ENCODE assay signal across 10 cellular contexts in genomic region chr4:128757712-128758111, GRCh38. TPM values are rescaled to one million over a fixed set of nuclear protein-coding genes. Genes with fewer than 3 reads are reported as not detected.
DNase-seq lines count a peak whose midpoint lies in the region; ATAC-seq and TF ChIP-seq lines count a peak whose summit lies in the region.
"Had no signal": no experiment of that assay in that cellular context is flagged by ENCODE, and none has a peak within 500 bp of the region (broad histone marks: within the 10 kb centered on the region; RNA-seq: fewer than 3 reads in every experiment).

No MANE protein-coding gene starts in this region.

- H3K36me3 ChIP-seq in IMR-90 (ENCODE audit: control insufficient read depth, insufficient read depth, low read length) (no peaks in the 10 kb centered on the region), gastrocnemius medialis (no peaks in the 10 kb centered on the region)
- H3K36me3 ChIP-seq: ovary had no signal

- CTCF ChIA-PET in IMR-90 (lab: Yijun Ruan, JAX): interaction anchor here (0.6 to 1.4 kb wide), 3 partner anchors 11 to 157 kb away, joined by 3 to 5 read pairs (median 3); no protein-coding TSS in a partner anchor
- CTCF ChIA-PET in CD4-positive, alpha-beta T cell (lab: Charles Lee): interaction anchor here (1.1 kb wide), 1 partner anchor 21 kb away, joined by 3 read pairs; no protein-coding TSS in a partner anchor

- no peak overlapping the region for H2BK120ac ChIP-seq in IMR-90 (ENCODE audit: low read depth, low read length)

- H4K8ac ChIP-seq in IMR-90 (ENCODE audit: low read depth in 2 of 2, low read length in 2 of 2): 0 out of 4 replicates have a peak overlapping the region, but pooled peaks of 1 of the 2 experiments have one; percentile 13

- H3K9me3 ChIP-seq in IMR-90 (ENCODE audit: control insufficient read depth, insufficient read depth, low read length) (no peaks in the 10 kb centered on the region), gastrocnemius medialis (no peaks in the 10 kb centered on the region)
- no peaks in the 10 kb centered on the region for H3K9me3 ChIP-seq in CD4-positive, alpha-beta T cell (ENCODE audit: control insufficient read depth, low read length)
- H3K9me3 ChIP-seq: ovary had no signal

- H3K27me3 ChIP-seq in IMR-90 (ENCODE audit: control insufficient read depth, insufficient read depth, low read length): no peaks in the 10 kb centered on the region
- H3K27me3 ChIP-seq in gastrocnemius medialis: no peaks in the 10 kb centered on the region
- no peaks in the 10 kb centered on the region for H3K27me3 ChIP-seq in CD4-positive, alpha-beta T cell (ENCODE audit: control insufficient read depth, insufficient read depth, low read length)
- H3K27me3 ChIP-seq: ovary had no signal

- no peak overlapping the region for H3K4me3 Mint-ChIP-seq in CD4-positive, alpha-beta T cell
- H3K4me3 Mint-ChIP-seq: dendritic cell treated with granulocyte-macrophage colony-stimulating factor and Interleukin-4, amounts not matched to agents 40 ng/mL and 50 ng/mL, for 4 days had no signal

- H2BK5ac ChIP-seq in IMR-90 (ENCODE audit: low read depth, low read length, poor library complexity, severe bottlenecking): no peak overlapping the region

- H3K14ac ChIP-seq in IMR-90 (replicated peaks; ENCODE audit: low read depth, low read length): no peak overlapping the region

- no peak overlapping the region for H2BK15ac ChIP-seq in IMR-90 (ENCODE audit: low read depth, low read length)

- no peak overlapping the region for H3K23ac ChIP-seq in IMR-90 (ENCODE audit: low read depth, low read length)

- no peak for TF ChIP-seq POLR2A in IMR-90 (IDR thresholded peaks at IDR 0.05; ENCODE audit: low read depth, low read length)
- peak; percentile 44 to 77 for TF ChIP-seq POLR2A in gastrocnemius medialis (IDR thresholded peaks at IDR 0.05)

- ATAC-seq in IMR-90 (ENCODE audit: low read depth) (peak; percentile 42), SK-N-SH treated with all-trans-retinoic acid at 6 μM for 48 hours (peak; percentile 64), left ventricle myocardium superior (peak; percentile 99), gastrocnemius medialis (peak; percentile 100), GM21723 (IDR thresholded peaks at IDR 0.05; ENCODE audit: unreplicated experiment) (no peak)
- no peak for ATAC-seq in CD4-positive, alpha-beta T cell (ENCODE audit: poor library complexity)

- no peaks in the 10 kb centered on the region for H3K36me3 Mint-ChIP-seq in CD4-positive, alpha-beta T cell (ENCODE audit: low read depth)

- H2BK20ac ChIP-seq in IMR-90 (ENCODE audit: low read depth, low read length): no peak overlapping the region

- H3K56ac ChIP-seq in IMR-90 (ENCODE audit: extremely low read depth, insufficient read depth, low read length): no peak overlapping the region

- H2AFZ ChIP-seq in IMR-90 (replicated peaks; ENCODE audit: low read length, poor library complexity): peak overlapping the region; percentile 59

- no peaks in the 10 kb centered on the region for H4K20me1 ChIP-seq in IMR-90 (ENCODE audit: insufficient read depth, low read length)

- H3K4me1 Mint-ChIP-seq in CD4-positive, alpha-beta T cell (ENCODE audit: low read depth): no peaks in the 10 kb centered on the region

- no peak overlapping the region for H3K27ac Mint-ChIP-seq in CD4-positive, alpha-beta T cell
- H3K27ac Mint-ChIP-seq: dendritic cell treated with granulocyte-macrophage colony-stimulating factor and Interleukin-4, amounts not matched to agents 40 ng/mL and 50 ng/mL, for 4 days had no signal

- H3K79me1 ChIP-seq in IMR-90 (ENCODE audit: low read depth in 1 of 2, low read length in 2 of 2): no peaks in the 10 kb centered on the region

- no peak overlapping the region for H3K9ac ChIP-seq in IMR-90 (ENCODE audit: low read depth, low read length)

- no peak for TF ChIP-seq RAD21 in IMR-90 (IDR thresholded peaks at IDR 0.05; ENCODE audit: low read length)

- BruUV-seq in IMR-90 (replicated peaks; lab: Mats Ljungman, UMichigan): no TSS peak

- in situ Hi-C loops in IMR-90 (cut with MboI; ENCODE audit: low sequenced_read_pairs) (no loop called here), gastrocnemius medialis (cut with MboI; ENCODE audit: low sequenced_read_pairs in 4 of 4) (no loop called here)

- WGBS in IMR-90 (ENCODE audit: extremely low coverage in 2 of 2, insufficient read length in 1 of 2), 2 experiments: 0% methylated on average over 1 of the region's 3 CpGs; no CpG with 5 or more reads in 1 of the 2 experiments

- no peaks in the 10 kb centered on the region for H3K9me3 Mint-ChIP-seq in CD4-positive, alpha-beta T cell
- H3K9me3 Mint-ChIP-seq: dendritic cell treated with granulocyte-macrophage colony-stimulating factor and Interleukin-4, amounts not matched to agents 40 ng/mL and 50 ng/mL, for 4 days had no signal

- intact Hi-C loops in IMR-90 (cut with micrococcal nuclease) (no loop called here), left ventricle myocardium superior (cut with micrococcal nuclease) (no loop called here), gastrocnemius medialis (cut with DNase I; ENCODE audit: low total_unique reads) (loop anchor here (2.0 to 5.0 kb wide), 3 partner anchors 51 to 470 kb away; partner anchors contain the start of genes JADE1 and PGRMC2)
- intact Hi-C loops in CD4-positive, alpha-beta T cell (cut with DNase I, micrococcal nuclease): no loop called here

- H4K91ac ChIP-seq in IMR-90 (ENCODE audit: insufficient read depth, low read depth, low read length): no peak overlapping the region

- H3K4me3 ChIP-seq in IMR-90 (ENCODE audit: insufficient read depth, low read depth, low read length): no peak overlapping the region
- no peak overlapping the region for H3K4me3 ChIP-seq in gastrocnemius medialis
- H3K4me3 ChIP-seq: ovary had no signal

- dilution Hi-C loops in IMR-90 (cut with HindIII; ENCODE audit: low sequenced_read_pairs, unreplicated experiment): no loop called here

- H4K5ac ChIP-seq in IMR-90 (ENCODE audit: low read depth, low read length): no peak overlapping the region

- no peak overlapping the region for H3K27ac ChIP-seq in IMR-90 (ENCODE audit: insufficient read depth, low read length)
- H3K27ac ChIP-seq in gastrocnemius medialis: peak overlapping the region; percentile 78 to 86 (median 81)
- no peak overlapping the region for H3K27ac ChIP-seq in CD4-positive, alpha-beta T cell (ENCODE audit: low read depth, low read length)
- H3K27ac ChIP-seq: ovary had no signal

- POLR2A ChIA-PET in IMR-90 (lab: Charles Lee; ENCODE audit: unreplicated experiment): no interaction called here
- POLR2A ChIA-PET in CD4-positive, alpha-beta T cell (lab: Charles Lee): no interaction called here

- TF ChIP-seq CTCF in IMR-90 (conservative IDR thresholded peaks at IDR 0.05; ENCODE audit: low read depth, low read length) (no peak), gastrocnemius medialis (IDR thresholded peaks at IDR 0.05 in 4 of 5, conservative IDR thresholded peaks at IDR 0.05 in 1 of 5) (peak in 2 of 5 experiments; percentile 24 to 31)
- no peak for TF ChIP-seq CTCF in CD4-positive, alpha-beta T cell (IDR thresholded peaks at IDR 0.05)

- H3K9me1 ChIP-seq in IMR-90 (ENCODE audit: insufficient read depth, low read length): no peaks in the 10 kb centered on the region

- H3K27me3 Mint-ChIP-seq in CD4-positive, alpha-beta T cell: no peaks in the 10 kb centered on the region

- H2AK5ac ChIP-seq in IMR-90 (ENCODE audit: low read depth, low read length): no peak overlapping the region

- H3K4me1 ChIP-seq in IMR-90 (ENCODE audit: control insufficient read depth, insufficient read depth, low read length): peaks cover 2% of the 10 kb centered on the region
- peaks cover 11 to 20% of the 10 kb centered on the region in 2 donors for H3K4me1 ChIP-seq in gastrocnemius medialis

- no peak overlapping the region for H3K4ac ChIP-seq in IMR-90 (ENCODE audit: low read depth, low read length)

- DNase-seq in IMR-90: peak; percentile 23
- DNase-seq in left ventricle myocardium superior: peak; percentile 75
- peak; percentile 87 to 91 for DNase-seq in gastrocnemius medialis
- no peak for DNase-seq in CD4-positive, alpha-beta T cell
- DNase-seq in NCI-H1092 (lab: John Stamatoyannopoulos, UW): no peak
- no peak for DNase-seq in DMS79 (lab: John Stamatoyannopoulos, UW)
- DNase-seq: ovary had no signal

- no peak overlapping the region for H3K18ac ChIP-seq in IMR-90 (ENCODE audit: low read depth, low read length)

- H2AK9ac ChIP-seq in IMR-90 (replicated peaks; ENCODE audit: low read depth, low read length, poor library complexity): no peak overlapping the region

- H3K4me2 ChIP-seq in IMR-90 (ENCODE audit: low read depth, low read length): peak overlapping the region; percentile 20; the same call in 1 of the 2 replicates

TF ChIP-seq in IMR-90, 13 proteins besides CTCF, POLR2A, EP300 and RAD21:
- TF ChIP-seq USF2 (IDR thresholded peaks at IDR 0.05; ENCODE audit: low read depth, low read length) (0 out of 2 replicates have a peak, but pooled peaks have one; percentile 20), FOS (IDR thresholded peaks at IDR 0.05; ENCODE audit: low read depth, low read length) (no peak)

TF ChIP-seq in SK-N-SH treated with all-trans-retinoic acid at 6 μM for 48 hours, 23 proteins besides CTCF, POLR2A, EP300 and RAD21 (continues in another document):
- TF ChIP-seq ZNF70 (CRISPR knock-in tag; IDR thresholded peaks at IDR 0.05) (no peak), ZFP3 (CRISPR knock-in tag; IDR thresholded peaks at IDR 0.05) (no peak), OSR1 (CRISPR knock-in tag; IDR thresholded peaks at IDR 0.05) (no peak), GLIS3 (CRISPR knock-in tag; IDR thresholded peaks at IDR 0.05) (no peak)
- TF ChIP-seq, protein P1, sequence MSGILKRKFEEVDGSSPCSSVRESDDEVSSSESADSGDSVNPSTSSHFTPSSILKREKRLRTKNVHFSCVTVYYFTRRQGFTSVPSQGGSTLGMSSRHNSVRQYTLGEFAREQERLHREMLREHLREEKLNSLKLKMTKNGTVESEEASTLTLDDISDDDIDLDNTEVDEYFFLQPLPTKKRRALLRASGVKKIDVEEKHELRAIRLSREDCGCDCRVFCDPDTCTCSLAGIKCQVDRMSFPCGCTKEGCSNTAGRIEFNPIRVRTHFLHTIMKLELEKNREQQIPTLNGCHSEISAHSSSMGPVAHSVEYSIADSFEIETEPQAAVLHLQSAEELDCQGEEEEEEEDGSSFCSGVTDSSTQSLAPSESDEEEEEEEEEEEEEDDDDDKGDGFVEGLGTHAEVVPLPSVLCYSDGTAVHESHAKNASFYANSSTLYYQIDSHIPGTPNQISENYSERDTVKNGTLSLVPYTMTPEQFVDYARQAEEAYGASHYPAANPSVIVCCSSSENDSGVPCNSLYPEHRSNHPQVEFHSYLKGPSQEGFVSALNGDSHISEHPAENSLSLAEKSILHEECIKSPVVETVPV (CRISPR knock-in tag; IDR thresholded peaks at IDR 0.05): no peak

RNA-seq across cellular contexts. Expression of gene JADE1, which starts 51.8 kb away (rescaled TPM):
- total RNA-seq in IMR-90 (2012; rRNA removed) (32.6 and 32.8 TPM in 2 replicates), left ventricle myocardium superior (24.4 TPM), gastrocnemius medialis (10 to 100 TPM; 14.2 to 21.1 (median 14.9) TPM)
- 12.0 and 13.8 TPM in 2 replicates for polyA plus RNA-seq in IMR-90 (2012; rRNA removed)
- 8.9 and 11.1 TPM in 2 replicates for polyA plus RNA-seq in IMR-90 (2012; cell fraction: cytosol; rRNA removed)
- 15.7 and 33.1 TPM in 2 replicates for polyA plus RNA-seq in IMR-90 (2012; cell fraction: nucleus; rRNA removed; ENCODE audit: low replicate concordance)
- 10 to 100 TPM; 57.1 to 58.4 TPM for total RNA-seq in CD4-positive, alpha-beta T cell

Comparison
In these comparisons a context has a peak if more than half of its experiments do, and no peak if none do; other contexts are left out.
1. ATAC-seq: peak in IMR-90 (single experiment), SK-N-SH treated with all-trans-retinoic acid at 6 μM for 48 hours (single experiment), left ventricle myocardium superior (single experiment) and gastrocnemius medialis (2 of 2); none in CD4-positive, alpha-beta T cell (single experiment) and GM21723 (single experiment).
2. DNase-seq: peak in IMR-90 (single experiment), left ventricle myocardium superior (single experiment) and gastrocnemius medialis (2 of 2); none in CD4-positive, alpha-beta T cell (0 of 10), NCI-H1092 (single experiment) and DMS79 (single experiment).
3. H3K27ac ChIP-seq: peak in gastrocnemius medialis (4 of 4); none in IMR-90 (single experiment) and CD4-positive, alpha-beta T cell (single experiment).